ENCODE assay signal across 8 cellular contexts in the genomic region with DNA sequence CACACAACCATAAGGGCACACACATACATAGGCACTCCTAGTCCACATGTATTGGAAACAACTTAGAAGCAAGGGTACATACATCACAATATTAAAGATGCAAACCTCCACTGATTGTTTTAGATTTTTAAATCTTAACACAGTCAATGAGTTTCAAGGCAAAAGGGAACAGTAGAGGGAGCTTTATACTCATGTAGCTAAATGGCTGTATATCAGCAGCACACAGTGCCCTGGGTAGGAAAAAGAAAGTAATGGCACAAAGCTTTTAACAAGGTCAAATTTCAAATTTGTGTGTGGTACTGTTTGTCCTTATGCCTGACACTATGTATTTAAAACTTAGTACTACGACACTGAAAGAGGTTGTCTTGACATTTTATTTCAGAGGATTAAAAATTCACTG.
DNase-seq lines count a peak whose midpoint lies in the region; ATAC-seq, FAIRE-seq and TF ChIP-seq lines count a peak whose summit lies in the region.

No MANE protein-coding gene starts in this region.

- intact Hi-C loops in activated CD4-positive, alpha-beta memory T cell treated with anti-CD3 and anti-CD28 coated beads for 36 hours (cut with micrococcal nuclease), result loop anchor here (1.0 to 5.0 kb wide), 3 partner anchors 47 to 221 kb away; no protein-coding TSS in a partner anchor

- DNase-seq in SIG-M5 treated with dmso at 0.1 percent for 504 hours (lab: John Stamatoyannopoulos, UW; ENCODE audit: unreplicated experiment) (peak; percentile 34), SIG-M5 (lab: John Stamatoyannopoulos, UW) (no peak), NCI-H1694 treated with DMSO at 0.1 percent for 48 hours (lab: John Stamatoyannopoulos, UW) (peak; percentile 25), astrocyte of the cerebellum (ENCODE audit: low read depth) (peak; percentile 49), thoracic aorta (ENCODE audit: low spot score) (no peak)
- no peak for DNase-seq in activated CD4-positive, alpha-beta memory T cell treated with anti-CD3 and anti-CD28 coated beads for 36 hours

- H3K36me3 Mint-ChIP-seq in activated CD4-positive, alpha-beta memory T cell treated with anti-CD3 and anti-CD28 coated beads for 36 hours, result peaks cover 22% of the 10 kb centered on the region

- FAIRE-seq in islet of Langerhans (lab: Jason Lieb, UNC), result peak; percentile 99

- no peaks in the 10 kb centered on the region for H3K27me3 Mint-ChIP-seq in activated CD4-positive, alpha-beta memory T cell treated with anti-CD3 and anti-CD28 coated beads for 36 hours

- H3K27ac ChIP-seq in thoracic aorta, result no peak overlapping the region

- H3K36me3 ChIP-seq in thoracic aorta, result peaks cover 7% of the 10 kb centered on the region

- no peaks in the 10 kb centered on the region for H3K9me3 ChIP-seq in thoracic aorta

- H3K27me3 ChIP-seq in thoracic aorta (replicated peaks; ENCODE audit: insufficient read depth), result no peaks in the 10 kb centered on the region

- CTCF ChIA-PET in activated CD4-positive, alpha-beta memory T cell treated with anti-CD3 and anti-CD28 coated beads for 36 hours (lab: Charles Lee), result interaction anchor here (0.7 to 1.4 kb wide), 4 partner anchors 13 to 261 kb away, joined by 3 to 5 read pairs (median 4); no protein-coding TSS in a partner anchor

- TF ChIP-seq CTCF in astrocyte of the cerebellum (IDR thresholded peaks at IDR 0.05; ENCODE audit: low read depth, low read length, missing control alignments) (peak; percentile 62), thoracic aorta (IDR thresholded peaks at IDR 0.05) (peak; percentile 37)

- no peak overlapping the region for H3K4me3 Mint-ChIP-seq in activated CD4-positive, alpha-beta memory T cell treated with anti-CD3 and anti-CD28 coated beads for 36 hours

- H3K27ac Mint-ChIP-seq in activated CD4-positive, alpha-beta memory T cell treated with anti-CD3 and anti-CD28 coated beads for 36 hours, result no peak overlapping the region

- peaks cover 6 to 13% of the 10 kb centered on the region in 2 donors for H3K4me1 ChIP-seq in thoracic aorta (ENCODE audit: control insufficient read depth in 1 of 2, low read depth in 2 of 2)

- H3K4me3 ChIP-seq in astrocyte of the cerebellum (ENCODE audit: low read depth, low read length) (no peak overlapping the region), thoracic aorta (no peak overlapping the region)

- ATAC-seq in thoracic aorta (ENCODE audit: insufficient number of reproducible peaks, low FRiP score, low read depth), result no peak
- no peak for ATAC-seq in HG02884 (IDR thresholded peaks at IDR 0.05; ENCODE audit: unreplicated experiment)

- in situ Hi-C loops in astrocyte of the cerebellum (cut with HindIII; ENCODE audit: low sequenced_read_pairs), result no loop called here

- POLR2A ChIA-PET in activated CD4-positive, alpha-beta memory T cell treated with anti-CD3 and anti-CD28 coated beads for 36 hours (lab: Charles Lee), result no interaction called here

- H3K9me3 Mint-ChIP-seq in activated CD4-positive, alpha-beta memory T cell treated with anti-CD3 and anti-CD28 coated beads for 36 hours, result no peaks in the 10 kb centered on the region

- H3K4me1 Mint-ChIP-seq in activated CD4-positive, alpha-beta memory T cell treated with anti-CD3 and anti-CD28 coated beads for 36 hours (ENCODE audit: low read depth), result peaks cover 2% of the 10 kb centered on the region

Comparison
In these comparisons a context has a peak if more than half of its experiments do, and no peak if none do; other contexts are left out.
1. DNase-seq: peak in SIG-M5 treated with dmso at 0.1 percent for 504 hours (single experiment), NCI-H1694 treated with DMSO at 0.1 percent for 48 hours (single experiment) and astrocyte of the cerebellum (single experiment); none in SIG-M5 (single experiment), thoracic aorta (single experiment) and activated CD4-positive, alpha-beta memory T cell treated with anti-CD3 and anti-CD28 coated beads for 36 hours (single experiment).